In genomic region chr5:102296229-102296817, GRCh38 we compare ENCODE assay signal across 1 cellular context.
TF ChIP-seq lines count a peak whose summit lies in the region.

Gene SLCO4C1 (minus strand): TSS chr5:102296284. CDS start chr5:102296262, 22 bp downstream.

TF ChIP-seq in HepG2, 621 proteins besides CTCF, POLR2A, EP300 and RAD21 (continued from another document and continues in another):
- TF ChIP-seq ZHX1 (CRISPR knock-in tag; IDR thresholded peaks at IDR 0.05; ENCODE audit: low read depth) (0 out of 2 replicates have a peak, but pooled peaks have one; percentile 69), CENPT (CRISPR knock-in tag; IDR thresholded peaks at IDR 0.05; ENCODE audit: low read depth) (0 out of 2 replicates have a peak, but pooled peaks have one; percentile 40), ZNF891 (CRISPR knock-in tag; IDR thresholded peaks at IDR 0.05) (peak; percentile 27; the same call in 1 of the 2 replicates), ZNF749 (CRISPR knock-in tag; IDR thresholded peaks at IDR 0.05; ENCODE audit: borderline replicate concordance) (peak; percentile 55; the same call in 1 of the 2 replicates), JARID2 (CRISPR knock-in tag; IDR thresholded peaks at IDR 0.05; ENCODE audit: insufficient replicate concordance) (no peak), ATF4 (CRISPR knock-in tag; IDR thresholded peaks at IDR 0.05) (no peak; a peak in 1 of 4 replicates), ZBTB26 (CRISPR knock-in tag; IDR thresholded peaks at IDR 0.05; ENCODE audit: borderline replicate concordance) (no peak), ZEB1 (IDR thresholded peaks at IDR 0.05; ENCODE audit: insufficient replicate concordance, low read depth) (peak; percentile 88), ATF3 (CRISPR knock-in tag; IDR thresholded peaks at IDR 0.05) (no peak), MTA1 (CRISPR knock-in tag; IDR thresholded peaks at IDR 0.05; ENCODE audit: borderline replicate concordance) (peak; percentile 78; the same call in 1 of the 2 replicates), PREB (CRISPR knock-in tag; IDR thresholded peaks at IDR 0.05) (no peak), ZNF674 (CRISPR knock-in tag; IDR thresholded peaks at IDR 0.05; ENCODE audit: low read depth) (no peak), NFRKB (IDR thresholded peaks at IDR 0.05) (no peak), ZBTB21 (CRISPR knock-in tag; IDR thresholded peaks at IDR 0.05) (no peak), FOXA1 (IDR thresholded peaks at IDR 0.05) (no peak), FOXA1 (CRISPR knock-in tag; IDR thresholded peaks at IDR 0.05) (peak; percentile 19; the same call in 1 of the 2 replicates), ZKSCAN1 (IDR thresholded peaks at IDR 0.05; ENCODE audit: low read length) (no peak), BRCA1 (CRISPR knock-in tag; IDR thresholded peaks at IDR 0.05) (0 out of 2 replicates have a peak, but pooled peaks have one; percentile 43), SETDB1 (CRISPR knock-in tag; IDR thresholded peaks at IDR 0.05; ENCODE audit: borderline replicate concordance) (no peak), FOXM1 (CRISPR knock-in tag; IDR thresholded peaks at IDR 0.05) (no peak), KDM4B (CRISPR knock-in tag; IDR thresholded peaks at IDR 0.05) (no peak; the same call in 1 of the 2 replicates), SIX4 (CRISPR knock-in tag; IDR thresholded peaks at IDR 0.05) (no peak), ZBTB3 (CRISPR knock-in tag; IDR thresholded peaks at IDR 0.05; ENCODE audit: borderline replicate concordance, low read depth) (no peak), MBD4 (IDR thresholded peaks at IDR 0.05; ENCODE audit: borderline replicate concordance, low read length) (no peak), ZNF670 (CRISPR knock-in tag; IDR thresholded peaks at IDR 0.05; ENCODE audit: borderline replicate concordance) (peak; percentile 92; the same call in 1 of the 2 replicates), SRSF4 (IDR thresholded peaks at IDR 0.05; ENCODE audit: low read depth, low read length, poor library complexity, severe bottlenecking) (no peak), ZNF775 (CRISPR knock-in tag; IDR thresholded peaks at IDR 0.05; ENCODE audit: borderline replicate concordance) (no peak), AGO1 (IDR thresholded peaks at IDR 0.05; ENCODE audit: low read depth, low read length, poor library complexity, severe bottlenecking) (peak; percentile 43), ZNF552 (CRISPR knock-in tag; IDR thresholded peaks at IDR 0.05; ENCODE audit: borderline replicate concordance) (peak; percentile 61; the same call in 1 of the 2 replicates), TOPORS (CRISPR knock-in tag; IDR thresholded peaks at IDR 0.05) (peak; percentile 58; the same call in 1 of the 2 replicates), KLF15 (CRISPR knock-in tag; IDR thresholded peaks at IDR 0.05; ENCODE audit: borderline replicate concordance) (peak; percentile 70; the same call in 1 of the 2 replicates), NR2F1 (CRISPR knock-in tag; IDR thresholded peaks at IDR 0.05) (no peak), SOX5 (CRISPR knock-in tag; IDR thresholded peaks at IDR 0.05; ENCODE audit: borderline replicate concordance) (no peak), E2F5 (CRISPR knock-in tag; conservative IDR thresholded peaks at IDR 0.05) (peak; percentile 65; the same call in 1 of the 2 replicates), DBP (CRISPR knock-in tag; IDR thresholded peaks at IDR 0.05; ENCODE audit: not compliant biosample characterization) (no peak), GATAD1 (CRISPR knock-in tag; IDR thresholded peaks at IDR 0.05) (no peak; the same call in 1 of the 2 replicates), IKZF1 (IDR thresholded peaks at IDR 0.05) (no peak), ZNF607 (CRISPR knock-in tag; IDR thresholded peaks at IDR 0.05; ENCODE audit: borderline replicate concordance) (peak; percentile 64; the same call in 1 of the 2 replicates), HDAC1 (CRISPR knock-in tag; IDR thresholded peaks at IDR 0.05) (peak; percentile 95), AGO2 (optimal IDR thresholded peaks at IDR 0.05; ENCODE audit: low read depth, low read length) (no peak), HMGXB4 (CRISPR knock-in tag; IDR thresholded peaks at IDR 0.05; ENCODE audit: borderline replicate concordance in 1 of 2, low read depth in 1 of 2) (peak; percentile 96 to 97), DR1 (CRISPR knock-in tag; IDR thresholded peaks at IDR 0.05) (peak; percentile 86), MTERF4 (CRISPR knock-in tag; IDR thresholded peaks at IDR 0.05) (no peak), FOXP4 (CRISPR knock-in tag; IDR thresholded peaks at IDR 0.05) (peak; percentile 70), ZNF343 (CRISPR knock-in tag; IDR thresholded peaks at IDR 0.05) (no peak), ZIK1 (CRISPR knock-in tag; IDR thresholded peaks at IDR 0.05; ENCODE audit: borderline replicate concordance, low read depth) (no peak), MLX (CRISPR knock-in tag; IDR thresholded peaks at IDR 0.05) (no peak), SP140L (CRISPR knock-in tag; IDR thresholded peaks at IDR 0.05; ENCODE audit: borderline replicate concordance) (no peak), ZNF557 (CRISPR knock-in tag; IDR thresholded peaks at IDR 0.05) (no peak; the same call in 1 of the 2 replicates), ZFP91 (CRISPR knock-in tag; IDR thresholded peaks at IDR 0.05; ENCODE audit: borderline replicate concordance) (peak; percentile 93), TEAD3 (CRISPR knock-in tag; optimal IDR thresholded peaks at IDR 0.05; ENCODE audit: borderline replicate concordance) (peak; percentile 31), CHCHD3 (CRISPR knock-in tag; IDR thresholded peaks at IDR 0.05) (no peak), ZNF496 (CRISPR knock-in tag; IDR thresholded peaks at IDR 0.05; ENCODE audit: insufficient replicate concordance) (no peak)
